9 cellular contexts compared by ENCODE assay signal in genomic region chr22:36155702-36156101, GRCh38. TPM values are rescaled to one million over a fixed set of nuclear protein-coding genes. Genes with fewer than 3 reads are reported as not detected.
DNase-seq lines count a peak whose midpoint lies in the region; ATAC-seq lines count a peak whose summit lies in the region.
"Had no signal": no experiment of that assay in that cellular context is flagged by ENCODE, and none has a peak within 500 bp of the region (broad histone marks: within the 10 kb centered on the region; RNA-seq: fewer than 3 reads in every experiment).

No MANE protein-coding gene starts in this region.

- H3K4me3 Mint-ChIP-seq in CD4-positive, CD25-positive, alpha-beta regulatory T cell: peak overlapping the region; percentile 93 to 98 (median 96)
- H3K4me3 Mint-ChIP-seq in activated naive CD8-positive, alpha-beta T cell treated with anti-CD3 and anti-CD28 coated beads for 36 hours: peak overlapping the region; percentile 87

- H3K4me3 ChIP-seq in CD4-positive, CD25-positive, alpha-beta regulatory T cell (ENCODE audit: low read depth, low read length): peak overlapping the region; percentile 99

- ATAC-seq in CD4-positive, CD25-positive, alpha-beta regulatory T cell (ENCODE audit: low read depth in 2 of 2): no peak
- ATAC-seq in left ventricle myocardium superior (peak; percentile 83), GM21576 (IDR thresholded peaks at IDR 0.05; ENCODE audit: unreplicated experiment) (no peak), GM18498 (IDR thresholded peaks at IDR 0.05; ENCODE audit: unreplicated experiment) (no peak)

- H3K36me3 ChIP-seq in CD4-positive, CD25-positive, alpha-beta regulatory T cell (ENCODE audit: control insufficient read depth, insufficient read depth, low read length): peaks cover 22% of the 10 kb centered on the region

- H3K27me3 ChIP-seq in CD4-positive, CD25-positive, alpha-beta regulatory T cell (ENCODE audit: control insufficient read depth, insufficient read depth, low read length): no peaks in the 10 kb centered on the region

- H3K27ac ChIP-seq in CD4-positive, CD25-positive, alpha-beta regulatory T cell (ENCODE audit: insufficient read depth, low read length, poor library complexity, severe bottlenecking): peak overlapping the region; percentile 84

- DNase-seq in CD4-positive, CD25-positive, alpha-beta regulatory T cell: no peak
- DNase-seq in activated naive CD8-positive, alpha-beta T cell treated with anti-CD3 and anti-CD28 coated beads for 36 hours: no peak
- DNase-seq in left ventricle myocardium superior (peak; percentile 74), putamen (ENCODE audit: low spot score) (peak; percentile 28), Kasumi-1 (lab: John Stamatoyannopoulos, UW) (no peak), CD1c-positive myeloid dendritic cell (ENCODE audit: extremely low spot score) (no peak)
- DNase-seq: KBM-7 had no signal

- H3K4me1 ChIP-seq in CD4-positive, CD25-positive, alpha-beta regulatory T cell (ENCODE audit: control insufficient read depth, insufficient read depth, low read length, poor library complexity, severe bottlenecking): peaks cover 80% of the 10 kb centered on the region

- peaks cover 0 to 3% (median 0%) of the 10 kb centered on the region in 7 donors for H3K9me3 Mint-ChIP-seq in CD4-positive, CD25-positive, alpha-beta regulatory T cell
- peaks cover 8% of the 10 kb centered on the region for H3K9me3 Mint-ChIP-seq in activated naive CD8-positive, alpha-beta T cell treated with anti-CD3 and anti-CD28 coated beads for 36 hours

- no peaks in the 10 kb centered on the region for H3K9me3 ChIP-seq in CD4-positive, CD25-positive, alpha-beta regulatory T cell (ENCODE audit: control insufficient read depth in 2 of 2, low read length in 2 of 2)

- intact Hi-C loops in left ventricle myocardium superior (cut with micrococcal nuclease): no loop called here

- peak overlapping the region; percentile 93 to 99 (median 99) for H3K27ac Mint-ChIP-seq in CD4-positive, CD25-positive, alpha-beta regulatory T cell
- H3K27ac Mint-ChIP-seq in activated naive CD8-positive, alpha-beta T cell treated with anti-CD3 and anti-CD28 coated beads for 36 hours: peak overlapping the region; percentile 99

- peaks cover 35 to 98% (median 73%) of the 10 kb centered on the region in 4 donors for H3K4me1 Mint-ChIP-seq in CD4-positive, CD25-positive, alpha-beta regulatory T cell
- peaks cover 85% of the 10 kb centered on the region for H3K4me1 Mint-ChIP-seq in activated naive CD8-positive, alpha-beta T cell treated with anti-CD3 and anti-CD28 coated beads for 36 hours

- peaks cover 29% of the 10 kb centered on the region for H3K36me3 Mint-ChIP-seq in CD4-positive, CD25-positive, alpha-beta regulatory T cell
- H3K36me3 Mint-ChIP-seq in activated naive CD8-positive, alpha-beta T cell treated with anti-CD3 and anti-CD28 coated beads for 36 hours: peaks cover 58% of the 10 kb centered on the region

- H3K27me3 Mint-ChIP-seq in CD4-positive, CD25-positive, alpha-beta regulatory T cell: no peaks in the 10 kb centered on the region
- H3K27me3 Mint-ChIP-seq in activated naive CD8-positive, alpha-beta T cell treated with anti-CD3 and anti-CD28 coated beads for 36 hours: no peaks in the 10 kb centered on the region

RNA-seq across cellular contexts. Expression of gene APOL3, which starts 4.9 kb away (rescaled TPM):
- total RNA-seq in CD4-positive, CD25-positive, alpha-beta regulatory T cell: 177 TPM
- polyA plus RNA-seq in CD4-positive, CD25-positive, alpha-beta regulatory T cell: 10 to 100 TPM; 62.5 to 75.4 (median 68.1) TPM
- 10 to 100 TPM; 55.0 to 56.3 TPM for total RNA-seq in activated naive CD8-positive, alpha-beta T cell treated with anti-CD3 and anti-CD28 coated beads for 36 hours
- 29.5 TPM for total RNA-seq in left ventricle myocardium superior

RNA-seq across cellular contexts. Expression of gene APOL4, which starts 45.9 kb away (rescaled TPM):
- not detected for total RNA-seq in CD4-positive, CD25-positive, alpha-beta regulatory T cell
- polyA plus RNA-seq in CD4-positive, CD25-positive, alpha-beta regulatory T cell: not detected
- total RNA-seq in activated naive CD8-positive, alpha-beta T cell treated with anti-CD3 and anti-CD28 coated beads for 36 hours: under 1 TPM; 0.70 to 0.95 TPM
- 3.8 TPM for total RNA-seq in left ventricle myocardium superior

Comparison
In these comparisons a context has a peak if more than half of its experiments do, and no peak if none do; other contexts are left out.
1. DNase-seq: peak in left ventricle myocardium superior (single experiment) and putamen (single experiment); none in CD4-positive, CD25-positive, alpha-beta regulatory T cell (0 of 3), activated naive CD8-positive, alpha-beta T cell treated with anti-CD3 and anti-CD28 coated beads for 36 hours (single experiment), Kasumi-1 (0 of 2) and CD1c-positive myeloid dendritic cell (single experiment).